Comparison of ENCODE assay signal across 9 cellular contexts in genomic region chr7:99736667-99737066, GRCh38. TPM values are rescaled to one million over a fixed set of nuclear protein-coding genes. Genes with fewer than 3 reads are reported as not detected.
"Had no signal": no experiment of that assay in that cellular context is flagged by ENCODE, and none has a peak within 500 bp of the region (broad histone marks: within the 10 kb centered on the region; RNA-seq: fewer than 3 reads in every experiment).

No MANE protein-coding gene starts in this region.

RNA-seq across cellular contexts. Expression of gene CYP3A7, which starts 1.7 kb away (rescaled TPM):
- total RNA-seq: K562, M059J, NCI-H460, OCI-LY7, PC-9, Right ventricle myocardium inferior, RPMI7951, SK-MEL-5 had no signal

RNA-seq across cellular contexts. Expression of gene CYP3A4, which starts 47.3 kb away (rescaled TPM):
- total RNA-seq: NCI-H460, OCI-LY7, PC-9, Right ventricle myocardium inferior, RPMI7951, SJCRH30, SK-MEL-5 had no signal

RNA-seq across cellular contexts. Expression of gene CYP3A5, which starts 56.9 kb away (rescaled TPM):
- total RNA-seq: OCI-LY7, Right ventricle myocardium inferior, SK-MEL-5 had no signal
